In genomic region chr11:26828291-26828690, GRCh38 we compare ENCODE assay signal across 12 cellular contexts.
"Had no signal": no experiment of that assay in that cellular context is flagged by ENCODE, and none has a peak within 500 bp of the region (broad histone marks: within the 10 kb centered on the region; RNA-seq: fewer than 3 reads in every experiment).

No MANE protein-coding gene starts in this region.

- H3K27ac ChIP-seq: cardiac muscle cell, psoas muscle, SJSA1 had no signal

- H3K9me3 ChIP-seq: SJSA1 had no signal

- H3K27me3 ChIP-seq: cardiac muscle cell, SJSA1 had no signal

- H3K4me3 ChIP-seq: cardiac muscle cell, lung, psoas muscle, SJSA1 had no signal

- DNase-seq: activated CD4-positive, alpha-beta T cell treated with anti-CD3 and anti-CD28 coated beads, Interleukin-2, amount 50 U/mL, for 48 hours; activated naive CD4-positive, alpha-beta T cell treated with Interleukin-2 at 50 U/mL for 16 hours; endodermal cell; hippocampal formation; naive thymus-derived CD8-positive, alpha-beta T cell; nucleus accumbens; psoas muscle had no signal

- H3K4me1 ChIP-seq: psoas muscle, SJSA1 had no signal

- ATAC-seq: activated T-helper 17 cell treated with anti-CD3 and anti-CD28 coated beads, Interleukin-2, amount 50 U/mL, for 72 hours; naive thymus-derived CD8-positive, alpha-beta T cell; psoas muscle; stimulated activated effector memory CD8-positive, alpha-beta T cell treated with anti-CD3 and anti-CD28 coated beads, Interleukin-12 subunit alpha, Interleukin-12 subunit beta, amount 100 ng/mL, for 72 hours had no signal

- H3K36me3 ChIP-seq: cardiac muscle cell, SJSA1 had no signal
